Comparison of ENCODE assay signal across 9 cellular contexts in the genomic region with DNA sequence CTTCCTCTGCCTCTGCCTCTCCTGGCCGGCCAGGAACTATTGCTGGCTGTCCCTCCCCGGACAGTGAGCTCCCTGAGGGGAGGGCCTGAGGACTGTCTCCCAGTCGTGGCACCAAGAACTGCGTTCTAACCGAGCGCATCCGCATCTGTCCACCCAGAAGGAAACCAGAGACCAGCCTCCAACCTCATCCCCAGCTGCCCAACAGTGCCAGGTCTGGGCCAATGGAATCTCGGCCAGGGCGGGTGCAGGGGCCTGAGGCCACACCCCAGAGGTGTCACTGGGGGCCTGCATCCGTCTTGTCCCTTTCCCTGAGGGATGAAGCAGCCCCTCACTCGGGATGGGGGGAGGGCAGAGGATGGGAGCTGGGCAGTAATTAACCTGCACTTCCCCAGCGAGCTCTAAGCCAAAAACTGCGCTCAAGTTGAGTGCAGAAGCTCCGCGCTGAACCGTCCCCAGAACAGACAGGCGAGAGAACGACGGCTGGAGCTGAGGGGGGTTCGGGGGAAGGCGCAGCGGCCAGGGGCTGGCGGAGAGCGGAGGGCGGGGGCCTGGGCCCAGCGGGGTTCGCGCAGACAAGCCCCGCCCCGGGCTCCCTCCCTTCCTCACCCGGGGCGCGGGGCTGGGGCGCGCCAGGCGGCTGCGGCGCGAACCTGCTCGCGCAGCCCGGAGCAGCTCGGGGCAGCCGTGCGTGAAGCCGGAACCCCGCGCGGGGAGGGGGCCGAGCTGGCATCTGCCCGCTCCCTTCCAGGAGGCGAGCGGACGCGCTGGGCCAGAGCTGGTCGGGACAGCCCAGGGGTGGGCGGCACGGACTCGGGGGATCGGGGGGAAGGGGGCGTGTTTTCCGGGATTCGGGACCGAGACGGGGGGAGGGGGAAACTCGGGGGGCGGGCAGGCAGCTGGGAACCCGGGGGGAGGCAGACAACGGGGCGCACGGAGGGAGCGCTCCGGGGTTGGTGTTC. TPM values are rescaled to one million over a fixed set of nuclear protein-coding genes. Genes with fewer than 3 reads are reported as not detected.
DNase-seq lines count a peak whose midpoint lies in the region; ATAC-seq, FAIRE-seq and TF ChIP-seq lines count a peak whose summit lies in the region.
"Had no signal": no experiment of that assay in that cellular context is flagged by ENCODE, and none has a peak within 500 bp of the region (broad histone marks: within the 10 kb centered on the region; RNA-seq: fewer than 3 reads in every experiment).

No MANE protein-coding gene starts in this region.

- in situ Hi-C loops in Panc1 (cut with HindIII; ENCODE audit: low pct_unique_long_range_greater_than_20kb, low sequenced_read_pairs), result no loop called here

- H3K27me3 ChIP-seq in Caco-2 (replicated peaks; ENCODE audit: control insufficient read depth, insufficient read depth, low read length) (no peaks in the 10 kb centered on the region), Panc1 (ENCODE audit: control insufficient read depth, insufficient read depth, low read length) (no peaks in the 10 kb centered on the region)

- no peaks in the 10 kb centered on the region for H3K9me3 Mint-ChIP-seq in Caco-2 (ENCODE audit: unreplicated experiment)
- H3K9me3 Mint-ChIP-seq in natural killer cell treated with Interleukin-12 subunit alpha and Interleukin-12 subunit beta and Interleukin-15 and Interleukin-18, amount 100 ng/mL, for 72 hours, result no peaks in the 10 kb centered on the region
- no peaks in the 10 kb centered on the region for H3K9me3 Mint-ChIP-seq in stimulated activated naive CD8-positive, alpha-beta T cell treated with anti-CD3 and anti-CD28 coated beads, Interleukin-15, amount 100 ng/mL, for 72 hours

- intact Hi-C loops in Caco-2 (cut with micrococcal nuclease; ENCODE audit: unreplicated experiment) (loop anchor here (2.0 kb wide), 1 partner anchor 311 kb away; no protein-coding TSS in a partner anchor), Panc1 (cut with micrococcal nuclease; ENCODE audit: unreplicated experiment) (loop anchor here (10.0 kb wide), 1 partner anchor 51 kb away; the partner anchor contains the start of genes PRICKLE4 and TOMM6)

- no peaks in the 10 kb centered on the region for H3K27me3 Mint-ChIP-seq in Caco-2 (ENCODE audit: insufficient read depth, unreplicated experiment)
- no peaks in the 10 kb centered on the region for H3K27me3 Mint-ChIP-seq in natural killer cell treated with Interleukin-12 subunit alpha and Interleukin-12 subunit beta and Interleukin-15 and Interleukin-18, amount 100 ng/mL, for 72 hours
- no peaks in the 10 kb centered on the region for H3K27me3 Mint-ChIP-seq in stimulated activated naive CD8-positive, alpha-beta T cell treated with anti-CD3 and anti-CD28 coated beads, Interleukin-15, amount 100 ng/mL, for 72 hours

- H3K4me3 ChIP-seq in Caco-2 (ENCODE audit: low read depth, low read length) (peak overlapping the region; percentile 62), Panc1 (ENCODE audit: low read depth in 2 of 2, low read length in 2 of 2) (peak overlapping the region; percentile 64 to 86), fibroblast of pulmonary artery (replicated peaks; ENCODE audit: low read depth, low read length) (peak overlapping the region; percentile 66)

- H3K27ac ChIP-seq in Panc1 (ENCODE audit: low read length), result peak overlapping the region; percentile 77

- DNase-seq in Caco-2 (peak; percentile 57 to 67), GM20000 (ENCODE audit: low spot score) (peak; percentile 97), HTR-8/SVneo (ENCODE audit: insufficient read length, low spot score) (peak; percentile 89), Panc1 (ENCODE audit: low read depth, low spot score) (no peak), fibroblast of pulmonary artery (ENCODE audit: low read depth) (peak; percentile 61)
- peak; percentile 61 for DNase-seq in activated effector memory CD4-positive, alpha-beta T cell treated with Interleukin-2 at 50 U/mL for 16 hours
- peak; percentile 82 for DNase-seq in natural killer cell treated with Interleukin-12 subunit alpha and Interleukin-12 subunit beta and Interleukin-15 and Interleukin-18, amount 100 ng/mL, for 72 hours (ENCODE audit: low spot score)
- peak; percentile 78 to 79 for DNase-seq in stimulated activated naive CD8-positive, alpha-beta T cell treated with anti-CD3 and anti-CD28 coated beads, Interleukin-15, amount 100 ng/mL, for 72 hours

- no TSS peak for BruUV-seq in Caco-2 (replicated peaks; lab: Mats Ljungman, UMichigan)
- no TSS peak for BruUV-seq in Panc1 (replicated peaks; lab: Mats Ljungman, UMichigan)

- ATAC-seq in Panc1, result peak; percentile 88
- peak; percentile 75 to 76 for ATAC-seq in natural killer cell treated with Interleukin-12 subunit alpha and Interleukin-12 subunit beta and Interleukin-15 and Interleukin-18, amount 100 ng/mL, for 72 hours
- ATAC-seq in stimulated activated naive CD8-positive, alpha-beta T cell treated with anti-CD3 and anti-CD28 coated beads, Interleukin-15, amount 100 ng/mL, for 72 hours, result peak; percentile 72

- no peaks in the 10 kb centered on the region for H3K36me3 Mint-ChIP-seq in Caco-2 (ENCODE audit: insufficient read depth, unreplicated experiment)
- H3K36me3 Mint-ChIP-seq in natural killer cell treated with Interleukin-12 subunit alpha and Interleukin-12 subunit beta and Interleukin-15 and Interleukin-18, amount 100 ng/mL, for 72 hours, result no peaks in the 10 kb centered on the region

- peak overlapping the region; percentile 32 for H3K27ac Mint-ChIP-seq in Caco-2 (ENCODE audit: unreplicated experiment)
- peak overlapping the region; percentile 78 to 88 for H3K27ac Mint-ChIP-seq in natural killer cell treated with Interleukin-12 subunit alpha and Interleukin-12 subunit beta and Interleukin-15 and Interleukin-18, amount 100 ng/mL, for 72 hours
- H3K27ac Mint-ChIP-seq in stimulated activated naive CD8-positive, alpha-beta T cell treated with anti-CD3 and anti-CD28 coated beads, Interleukin-15, amount 100 ng/mL, for 72 hours, result peak overlapping the region; percentile 82 to 86

- H3K36me3 ChIP-seq in Caco-2 (ENCODE audit: control insufficient read depth, insufficient read depth, low read length) (no peaks in the 10 kb centered on the region), Panc1 (ENCODE audit: control insufficient read depth, insufficient read depth, low read length) (no peaks in the 10 kb centered on the region; the same call in 1 of the 2 replicates)

- peaks cover 10% of the 10 kb centered on the region for H3K4me1 Mint-ChIP-seq in Caco-2 (ENCODE audit: low read depth, unreplicated experiment)
- peaks cover 32 to 35% of the 10 kb centered on the region in 2 donors for H3K4me1 Mint-ChIP-seq in natural killer cell treated with Interleukin-12 subunit alpha and Interleukin-12 subunit beta and Interleukin-15 and Interleukin-18, amount 100 ng/mL, for 72 hours (ENCODE audit: low read depth in 2 of 2)
- peaks cover 51% of the 10 kb centered on the region for H3K4me1 Mint-ChIP-seq in stimulated activated naive CD8-positive, alpha-beta T cell treated with anti-CD3 and anti-CD28 coated beads, Interleukin-15, amount 100 ng/mL, for 72 hours

- POLR2A ChIA-PET in Caco-2 (lab: Charles Lee), result interaction anchor here (0.5 to 1.9 kb wide), 6 partner anchors 45 to 838 kb away, joined by 3 to 10 read pairs (median 8); partner anchors contain the start of gene TOMM6
- POLR2A ChIA-PET in Panc1 (lab: Charles Lee), result interaction anchor here (0.6 kb wide), 2 partner anchors 40 to 45 kb away, joined by 3 to 5 read pairs; no protein-coding TSS in a partner anchor

- TF ChIP-seq CTCF in Caco-2 (IDR thresholded peaks at IDR 0.05; ENCODE audit: insufficient read depth in 1 of 2, low read depth in 1 of 2, low read length in 1 of 2, severe bottlenecking in 1 of 2, unreplicated experiment in 1 of 2) (no peak), GM20000 (IDR thresholded peaks at IDR 0.05; ENCODE audit: extremely low read depth, missing control alignments) (no peak), Panc1 (IDR thresholded peaks at IDR 0.05) (no peak), fibroblast of pulmonary artery (IDR thresholded peaks at IDR 0.05; ENCODE audit: low read length, missing control alignments) (no peak)

- peaks cover 21% of the 10 kb centered on the region for H3K4me1 ChIP-seq in Caco-2
- peaks cover 14% of the 10 kb centered on the region for H3K4me1 ChIP-seq in Panc1 (ENCODE audit: control insufficient read depth, insufficient read depth, low read length)

- H3K9me3 ChIP-seq in Caco-2 (no peaks in the 10 kb centered on the region), Panc1 (ENCODE audit: control insufficient read depth, insufficient read depth, low read depth, low read length) (no peaks in the 10 kb centered on the region)

- peak overlapping the region; percentile 75 for H3K4me3 Mint-ChIP-seq in Caco-2 (ENCODE audit: unreplicated experiment)
- H3K4me3 Mint-ChIP-seq in natural killer cell treated with Interleukin-12 subunit alpha and Interleukin-12 subunit beta and Interleukin-15 and Interleukin-18, amount 100 ng/mL, for 72 hours, result peak overlapping the region; percentile 77
- peak overlapping the region; percentile 56 to 85 for H3K4me3 Mint-ChIP-seq in stimulated activated naive CD8-positive, alpha-beta T cell treated with anti-CD3 and anti-CD28 coated beads, Interleukin-15, amount 100 ng/mL, for 72 hours

- FAIRE-seq in HTR-8/SVneo (lab: Jason Lieb, UNC), result peak; percentile 36
- FAIRE-seq: endometrium had no signal

- CTCF ChIA-PET in Caco-2 (lab: Charles Lee) (interaction anchor here (0.6 to 3.2 kb wide), 12 partner anchors 12 to 428 kb away, joined by 3 to 23 read pairs (median 4); partner anchors contain the start of genes FRS3 and TOMM6), Panc1 (lab: Charles Lee) (interaction anchor here (0.6 to 1.6 kb wide), 10 partner anchors 27 to 318 kb away, joined by 3 to 15 read pairs (median 4); partner anchors contain the start of gene TOMM6)

RNA-seq across cellular contexts. Expression of gene TFEB, which starts 1.4 kb away (rescaled TPM):
- total RNA-seq in Caco-2 (2022), result 3.8 and 3.9 TPM in 2 replicates
- total RNA-seq in Panc1 (2021; ENCODE audit: unreplicated experiment), result 13.3 TPM
- polyA plus RNA-seq in Panc1 (2012; ENCODE audit: insufficient read length), result 14.9 TPM
- 10 to 100 TPM; 36.0 to 40.1 TPM for total RNA-seq in natural killer cell treated with Interleukin-12 subunit alpha and Interleukin-12 subunit beta and Interleukin-15 and Interleukin-18, amount 100 ng/mL, for 72 hours

RNA-seq across cellular contexts. Expression of gene PGC, which starts 13.2 kb away (rescaled TPM):
- 8.9 and 12.2 TPM in 2 replicates for total RNA-seq in Caco-2 (2022)
- 0.18 TPM for total RNA-seq in Panc1 (2021; ENCODE audit: unreplicated experiment)
- polyA plus RNA-seq in Panc1 (2012; ENCODE audit: insufficient read length), result 0.16 TPM
- not detected for total RNA-seq in natural killer cell treated with Interleukin-12 subunit alpha and Interleukin-12 subunit beta and Interleukin-15 and Interleukin-18, amount 100 ng/mL, for 72 hours

RNA-seq across cellular contexts. Expression of gene FRS3, which starts 45.7 kb away (rescaled TPM):
- total RNA-seq in Caco-2 (2022), result 4.1 and 4.3 TPM in 2 replicates
- total RNA-seq in Panc1 (2021; ENCODE audit: unreplicated experiment), result 3.0 TPM
- 4.9 TPM for polyA plus RNA-seq in Panc1 (2012; ENCODE audit: insufficient read length)
- total RNA-seq in natural killer cell treated with Interleukin-12 subunit alpha and Interleukin-12 subunit beta and Interleukin-15 and Interleukin-18, amount 100 ng/mL, for 72 hours, result 1 to 10 TPM; 7.4 to 9.5 TPM

RNA-seq across cellular contexts. Expression of gene PRICKLE4, which starts 46.6 kb away (rescaled TPM):
- 1.8 and 2.8 TPM in 2 replicates for total RNA-seq in Caco-2 (2022)
- total RNA-seq in Panc1 (2021; ENCODE audit: unreplicated experiment), result 1.6 TPM
- 1.3 TPM for polyA plus RNA-seq in Panc1 (2012; ENCODE audit: insufficient read length)
- total RNA-seq in natural killer cell treated with Interleukin-12 subunit alpha and Interleukin-12 subunit beta and Interleukin-15 and Interleukin-18, amount 100 ng/mL, for 72 hours, result not detected

RNA-seq across cellular contexts. Expression of gene TOMM6, which starts 53.5 kb away (rescaled TPM):
- total RNA-seq in Caco-2 (2022), result 224 and 260 TPM in 2 replicates
- total RNA-seq in Panc1 (2021; ENCODE audit: unreplicated experiment), result 234 TPM
- 179 TPM for polyA plus RNA-seq in Panc1 (2012; ENCODE audit: insufficient read length)
- total RNA-seq in natural killer cell treated with Interleukin-12 subunit alpha and Interleukin-12 subunit beta and Interleukin-15 and Interleukin-18, amount 100 ng/mL, for 72 hours, result 100 to 1,000 TPM; 208 to 284 TPM

Comparison
In these comparisons a context has a peak if more than half of its experiments do, and no peak if none do; other contexts are left out.
1. H3K27ac Mint-ChIP-seq: peak in every context shown above with its lines; median percentile 84 in stimulated activated naive CD8-positive, alpha-beta T cell treated with anti-CD3 and anti-CD28 coated beads, Interleukin-15, amount 100 ng/mL, for 72 hours; 83 in natural killer cell treated with Interleukin-12 subunit alpha and Interleukin-12 subunit beta and Interleukin-15 and Interleukin-18, amount 100 ng/mL, for 72 hours; 32 in Caco-2.